ENCODE assay signal across 1 cellular context in genomic region chr19:4591296-4591695, GRCh38.
TF ChIP-seq lines count a peak whose summit lies in the region.

No MANE protein-coding gene starts in this region.

TF ChIP-seq in WTC11, 78 proteins besides CTCF, POLR2A, EP300 and RAD21 (continued from another document):
- no peak for TF ChIP-seq IRF1 (CRISPR knock-in tag; IDR thresholded peaks at IDR 0.05)
- no peak for TF ChIP-seq MXD4 (CRISPR knock-in tag; IDR thresholded peaks at IDR 0.05; ENCODE audit: borderline replicate concordance)
